1 cellular context compared by ENCODE assay signal in genomic region chr1:18949689-18950414, GRCh38.
TF ChIP-seq lines count a peak whose summit lies in the region.

No MANE protein-coding gene starts in this region.

TF ChIP-seq in SK-N-SH treated with all-trans-retinoic acid at 6 μM for 48 hours, 23 proteins besides CTCF, POLR2A, EP300 and RAD21 (continued from another document):
- TF ChIP-seq CREB5 (CRISPR knock-in tag; IDR thresholded peaks at IDR 0.05; ENCODE audit: low read depth) (no peak), BACH2 (CRISPR knock-in tag; IDR thresholded peaks at IDR 0.05; ENCODE audit: borderline replicate concordance) (no peak), ESRRG (CRISPR knock-in tag; IDR thresholded peaks at IDR 0.05) (no peak), SNAI2 (CRISPR knock-in tag; IDR thresholded peaks at IDR 0.05) (no peak), ZNF565 (CRISPR knock-in tag; conservative IDR thresholded peaks at IDR 0.05; ENCODE audit: low read depth) (no peak), TOX (CRISPR knock-in tag; IDR thresholded peaks at IDR 0.05; ENCODE audit: borderline replicate concordance) (no peak)
